Comparison of ENCODE assay signal across 1 cellular context in genomic region chr21:37565530-37566223, GRCh38.
TF ChIP-seq lines count a peak whose summit lies in the region.

No MANE protein-coding gene starts in this region.

TF ChIP-seq in IMR-90, 13 proteins besides CTCF, POLR2A, EP300 and RAD21 (continued from another document):
- TF ChIP-seq ELK1 (IDR thresholded peaks at IDR 0.05; ENCODE audit: borderline replicate concordance, low read depth, low read length): no peak
- TF ChIP-seq MAZ (IDR thresholded peaks at IDR 0.05; ENCODE audit: borderline replicate concordance, low read depth, low read length): no peak
- TF ChIP-seq CHD1 (IDR thresholded peaks at IDR 0.05; ENCODE audit: low read depth, low read length): no peak
- TF ChIP-seq RCOR1 (IDR thresholded peaks at IDR 0.05; ENCODE audit: insufficient replicate concordance, low read length): no peak
- TF ChIP-seq SMC3 (IDR thresholded peaks at IDR 0.05; ENCODE audit: low read depth, low read length): no peak
- no peak for TF ChIP-seq BHLHE40 (IDR thresholded peaks at IDR 0.05; ENCODE audit: low read depth, low read length)
- TF ChIP-seq MXI1 (IDR thresholded peaks at IDR 0.05; ENCODE audit: borderline replicate concordance, low read depth, low read length): no peak
TF ChIP-seq in IMR-90: peak in this region for 0.
